13 cellular contexts compared by ENCODE assay signal in the genomic region with DNA sequence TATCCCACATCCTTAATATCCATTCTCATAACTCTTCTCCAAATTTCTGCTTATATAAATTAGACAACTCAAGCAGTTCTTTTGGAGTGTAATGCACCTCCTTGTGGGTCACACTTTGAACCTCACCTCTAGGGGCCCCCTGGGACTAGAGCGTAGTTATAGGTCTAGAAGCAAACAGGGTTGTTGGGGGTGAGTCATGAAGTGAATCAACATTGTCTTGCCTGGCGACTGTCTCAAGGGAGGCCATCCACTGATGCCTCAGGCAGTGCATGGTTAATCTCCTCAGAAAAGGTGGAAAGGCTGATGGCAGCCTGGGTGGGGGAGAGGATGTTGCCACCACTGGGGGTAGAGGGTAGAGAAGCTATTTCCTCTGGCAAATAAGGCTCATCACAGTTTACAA.
DNase-seq lines count a peak whose midpoint lies in the region; ATAC-seq and TF ChIP-seq lines count a peak whose summit lies in the region.
"Had no signal": no experiment of that assay in that cellular context is flagged by ENCODE, and none has a peak within 500 bp of the region (broad histone marks: within the 10 kb centered on the region; RNA-seq: fewer than 3 reads in every experiment).

No MANE protein-coding gene starts in this region.

- H3K27ac ChIP-seq in hepatocyte: no peak overlapping the region
- H3K27ac ChIP-seq: dorsolateral prefrontal cortex, KMS-11, sigmoid colon, upper lobe of right lung had no signal

- H3K4me2 ChIP-seq in hepatocyte: no peak overlapping the region
- H3K4me2 ChIP-seq: KMS-11 had no signal

- H4K20me1 ChIP-seq in hepatocyte (ENCODE audit: insufficient read depth, poor library complexity, severe bottlenecking): no peaks in the 10 kb centered on the region

- no peaks in the 10 kb centered on the region for H3K27me3 ChIP-seq in hepatocyte
- H3K27me3 ChIP-seq: sigmoid colon, upper lobe of right lung had no signal

- peak; percentile 35 for DNase-seq in COLO829 (ENCODE audit: low spot score)
- DNase-seq in HCEC 1CT: peak; percentile 15
- DNase-seq in SK-MEL-5 (ENCODE audit: low read depth, low spot score): peak; percentile 4
- peak; percentile 52 for DNase-seq in hepatocyte (ENCODE audit: low spot score)
- DNase-seq in G401 (ENCODE audit: low spot score): no peak
- no peak for DNase-seq in GM13977 (ENCODE audit: low spot score)
- DNase-seq: activated CD4-positive, alpha-beta T cell treated with anti-CD3 and anti-CD28 coated beads, Interleukin-2, amount 50 U/mL, for 1 hour; dorsolateral prefrontal cortex; sigmoid colon; upper lobe of right lung had no signal

- TF ChIP-seq CTCF in hepatocyte (IDR thresholded peaks at IDR 0.05; ENCODE audit: poor library complexity) (no peak), GM13977 (IDR thresholded peaks at IDR 0.05; ENCODE audit: extremely low read depth, insufficient read depth, missing control alignments) (no peak)

- H2AFZ ChIP-seq in hepatocyte: no peak overlapping the region

- H3K9me2 ChIP-seq in hepatocyte (replicated peaks; ENCODE audit: insufficient read depth): no peaks in the 10 kb centered on the region

- 58% methylated on average over 2 of the region's 2 CpGs for WGBS in hepatocyte (ENCODE audit: low lambda C conversion rate, missing lambda C conversion rate)

- H3K4me1 ChIP-seq in hepatocyte (ENCODE audit: insufficient read depth): peaks cover 4% of the 10 kb centered on the region
- H3K4me1 ChIP-seq: sigmoid colon, upper lobe of right lung had no signal

- in situ Hi-C loops in SK-MEL-5 (cut with HindIII; ENCODE audit: low pct_unique_long_range_greater_than_20kb, low sequenced_read_pairs): no loop called here
- in situ Hi-C loops in G401 (cut with HindIII; ENCODE audit: low sequenced_read_pairs): no loop called here
- in situ Hi-C loops in GM13977 (cut with MboI; ENCODE audit: low pct_unique_long_range_greater_than_20kb, low sequenced_read_pairs, unreplicated experiment): no loop called here

- no peak for ATAC-seq in HG03139 (IDR thresholded peaks at IDR 0.05; ENCODE audit: unreplicated experiment)
- no peak for ATAC-seq in GM19324 (IDR thresholded peaks at IDR 0.05; ENCODE audit: low FRiP score, unreplicated experiment)
- ATAC-seq: upper lobe of right lung had no signal

- H3K4me3 ChIP-seq in hepatocyte: no peak overlapping the region
- H3K4me3 ChIP-seq: dorsolateral prefrontal cortex, sigmoid colon, upper lobe of right lung had no signal

- no peaks in the 10 kb centered on the region for H3K79me2 ChIP-seq in hepatocyte

- H3K36me3 ChIP-seq in hepatocyte (replicated peaks; ENCODE audit: insufficient read depth, low read depth): no peaks in the 10 kb centered on the region
- H3K36me3 ChIP-seq: sigmoid colon, upper lobe of right lung had no signal

- H3K9me3 ChIP-seq in hepatocyte (ENCODE audit: low read depth): no peaks in the 10 kb centered on the region
- H3K9me3 ChIP-seq: sigmoid colon, upper lobe of right lung had no signal

Comparison
In these comparisons a context has a peak if more than half of its experiments do, and no peak if none do; other contexts are left out.
1. DNase-seq: peak in COLO829 (single experiment), HCEC 1CT (single experiment), SK-MEL-5 (single experiment) and hepatocyte (single experiment); none in G401 (single experiment) and GM13977 (single experiment).